ENCODE assay signal across 1 cellular context in genomic region chr7:158786898-158787297, GRCh38.
TF ChIP-seq lines count a peak whose summit lies in the region.

No MANE protein-coding gene starts in this region.

TF ChIP-seq in IMR-90, 13 proteins besides CTCF, POLR2A, EP300 and RAD21 (continued from another document):
- TF ChIP-seq ELK1 (IDR thresholded peaks at IDR 0.05; ENCODE audit: borderline replicate concordance, low read depth, low read length), result no peak
- TF ChIP-seq RFX5 (IDR thresholded peaks at IDR 0.05; ENCODE audit: low read depth, low read length), result no peak
- no peak for TF ChIP-seq SMC3 (IDR thresholded peaks at IDR 0.05; ENCODE audit: low read depth, low read length)
- no peak for TF ChIP-seq MXI1 (IDR thresholded peaks at IDR 0.05; ENCODE audit: borderline replicate concordance, low read depth, low read length)
- TF ChIP-seq CEBPB (IDR thresholded peaks at IDR 0.05; ENCODE audit: low read depth, low read length), result no peak
- no peak for TF ChIP-seq USF2 (IDR thresholded peaks at IDR 0.05; ENCODE audit: low read depth, low read length)
- no peak for TF ChIP-seq CHD1 (IDR thresholded peaks at IDR 0.05; ENCODE audit: low read depth, low read length)
- no peak for TF ChIP-seq FOS (IDR thresholded peaks at IDR 0.05; ENCODE audit: low read depth, low read length)
